In the genomic region with DNA sequence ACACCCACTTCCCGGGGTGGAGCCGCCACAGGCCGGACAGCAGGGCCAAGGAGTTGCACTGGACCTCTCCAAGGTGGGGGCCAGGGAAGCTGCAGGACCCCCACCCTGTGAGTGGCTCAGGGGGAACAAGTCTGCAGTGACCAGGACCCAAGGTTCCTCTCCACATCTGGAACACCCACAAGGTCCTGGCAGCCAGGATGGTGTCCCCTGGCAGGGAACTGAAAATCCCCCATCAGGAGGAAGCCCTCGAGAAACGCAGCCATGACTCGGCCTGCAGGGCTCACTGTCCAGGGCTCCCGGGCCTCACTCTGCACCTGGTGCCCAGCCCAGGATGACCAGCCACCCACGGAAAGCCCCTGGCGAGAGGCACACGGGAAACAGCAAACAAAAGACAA, we compare ENCODE assay signal across 25 cellular contexts. TPM values are rescaled to one million over a fixed set of nuclear protein-coding genes. Genes with fewer than 3 reads are reported as not detected.
A peak's percentile ranks its signal among the peaks of the same experiment; 100 is the strongest.
DNase-seq lines count a peak whose midpoint lies in the region; ATAC-seq and TF ChIP-seq lines count a peak whose summit lies in the region.
"Had no signal": no experiment of that assay in that cellular context is flagged by ENCODE, and none has a peak within 500 bp of the region (broad histone marks: within the 10 kb centered on the region; RNA-seq: fewer than 3 reads in every experiment).

No MANE protein-coding gene starts in this region.

- H3K27ac ChIP-seq in dorsolateral prefrontal cortex: peak overlapping the region; percentile 79 to 99 (median 97)
- peak overlapping the region; percentile 99 for H3K27ac ChIP-seq in substantia nigra (ENCODE audit: low read depth, low read length, poor library complexity, severe bottlenecking)
- H3K27ac ChIP-seq: ascending aorta, coronary artery, epithelial cell of prostate, left lung, right lobe of liver, transverse colon had no signal

- H3K27me3 Mint-ChIP-seq in activated naive CD8-positive, alpha-beta T cell treated with anti-CD3 and anti-CD28 coated beads for 36 hours: no peaks in the 10 kb centered on the region
- no peaks in the 10 kb centered on the region for H3K27me3 Mint-ChIP-seq in activated naive CD8-positive, alpha-beta T cell treated with anti-CD3 and anti-CD28 coated beads, Interleukin-2, amount 50 U/mL, for 24 hours
- H3K27me3 Mint-ChIP-seq in IgD-negative memory B cell: no peaks in the 10 kb centered on the region
- H3K27me3 Mint-ChIP-seq: CD8-positive, alpha-beta memory T cell had no signal

- H3K4me3 ChIP-seq in dorsolateral prefrontal cortex: no peak overlapping the region
- H3K4me3 ChIP-seq: ascending aorta, coronary artery, left lung, mucosa of descending colon, right lobe of liver, transverse colon had no signal

- H3K4me3 Mint-ChIP-seq in activated naive CD8-positive, alpha-beta T cell treated with anti-CD3 and anti-CD28 coated beads for 36 hours: no peak overlapping the region
- H3K4me3 Mint-ChIP-seq in activated naive CD8-positive, alpha-beta T cell treated with anti-CD3 and anti-CD28 coated beads, Interleukin-2, amount 50 U/mL, for 24 hours: no peak overlapping the region
- H3K4me3 Mint-ChIP-seq in IgD-negative memory B cell: no peak overlapping the region
- H3K4me3 Mint-ChIP-seq: CD8-positive, alpha-beta memory T cell had no signal

- no peak for ATAC-seq in activated naive CD8-positive, alpha-beta T cell treated with anti-CD3 and anti-CD28 coated beads, Interleukin-2, amount 50 U/mL, for 24 hours
- ATAC-seq in omental fat pad (ENCODE audit: low FRiP score): no peak
- ATAC-seq: activated CD4-positive, CD25-positive, alpha-beta regulatory T cell treated with anti-CD3 and anti-CD28 coated beads, Interleukin-2, amount 50 U/mL, for 24 hours; left lung; mucosa of descending colon had no signal

- H3K9me3 Mint-ChIP-seq in activated naive CD8-positive, alpha-beta T cell treated with anti-CD3 and anti-CD28 coated beads for 36 hours: no peaks in the 10 kb centered on the region
- no peaks in the 10 kb centered on the region for H3K9me3 Mint-ChIP-seq in activated naive CD8-positive, alpha-beta T cell treated with anti-CD3 and anti-CD28 coated beads, Interleukin-2, amount 50 U/mL, for 24 hours
- H3K9me3 Mint-ChIP-seq in IgD-negative memory B cell: no peaks in the 10 kb centered on the region
- H3K9me3 Mint-ChIP-seq: CD8-positive, alpha-beta memory T cell had no signal

- TF ChIP-seq CTCF in dorsolateral prefrontal cortex (IDR thresholded peaks at IDR 0.05 in 54 of 56, conservative IDR thresholded peaks at IDR 0.05 in 2 of 56; ENCODE audit: low read depth in 1 of 56, partially characterized antibody in 56 of 56): no peak
- TF ChIP-seq CTCF in omental fat pad (IDR thresholded peaks at IDR 0.05): no peak

- intact Hi-C loops in dorsolateral prefrontal cortex (cut with DNase I): no loop called here

- H3K27me3 ChIP-seq in dorsolateral prefrontal cortex: no peaks in the 10 kb centered on the region
- H3K27me3 ChIP-seq: ascending aorta, left lung, right lobe of liver, transverse colon had no signal

- DNase-seq in activated naive CD8-positive, alpha-beta T cell treated with anti-CD3 and anti-CD28 coated beads for 36 hours: no peak
- no peak for DNase-seq in activated naive CD8-positive, alpha-beta T cell treated with anti-CD3 and anti-CD28 coated beads, Interleukin-2, amount 50 U/mL, for 24 hours
- DNase-seq in dorsolateral prefrontal cortex (peak in 1 of 10 donors; percentile 47), substantia nigra (lab: John Stamatoyannopoulos, UW) (no peak), omental fat pad (ENCODE audit: low spot score) (no peak), RKO (ENCODE audit: low spot score) (no peak)
- no peak for DNase-seq in activated CD4-positive, CD25-positive, alpha-beta regulatory T cell treated with anti-CD3 and anti-CD28 coated beads, Interleukin-2, amount 50 U/mL, for 72 hours
- DNase-seq: activated gamma-delta T cell; CD8-positive, alpha-beta memory T cell; EL; KG1; NCI-H1105 treated with DMSO at 0.1 percent for 48 hours; NCI-H524 treated with DMSO at 0.1 percent for 48 hours; right lobe of liver; stimulated activated naive CD4-positive, alpha-beta T cell; transverse colon had no signal

- peaks cover 6% of the 10 kb centered on the region for H3K4me1 Mint-ChIP-seq in activated naive CD8-positive, alpha-beta T cell treated with anti-CD3 and anti-CD28 coated beads for 36 hours
- peaks cover 9% of the 10 kb centered on the region for H3K4me1 Mint-ChIP-seq in activated naive CD8-positive, alpha-beta T cell treated with anti-CD3 and anti-CD28 coated beads, Interleukin-2, amount 50 U/mL, for 24 hours
- peaks cover under 1 to 8% (median under 1%) of the 10 kb centered on the region in 3 donors for H3K4me1 Mint-ChIP-seq in IgD-negative memory B cell

- H3K36me3 Mint-ChIP-seq in activated naive CD8-positive, alpha-beta T cell treated with anti-CD3 and anti-CD28 coated beads for 36 hours: peaks cover 25% of the 10 kb centered on the region
- peaks cover 31% of the 10 kb centered on the region for H3K36me3 Mint-ChIP-seq in activated naive CD8-positive, alpha-beta T cell treated with anti-CD3 and anti-CD28 coated beads, Interleukin-2, amount 50 U/mL, for 24 hours (ENCODE audit: low read depth)
- peaks cover 17% of the 10 kb centered on the region for H3K36me3 Mint-ChIP-seq in IgD-negative memory B cell

- peak overlapping the region; percentile 16 for H3K27ac Mint-ChIP-seq in activated naive CD8-positive, alpha-beta T cell treated with anti-CD3 and anti-CD28 coated beads for 36 hours
- H3K27ac Mint-ChIP-seq in activated naive CD8-positive, alpha-beta T cell treated with anti-CD3 and anti-CD28 coated beads, Interleukin-2, amount 50 U/mL, for 24 hours: no peak overlapping the region
- peak overlapping the region in 2 of 3 donors; percentile 66 to 73 for H3K27ac Mint-ChIP-seq in IgD-negative memory B cell

RNA-seq across cellular contexts. Expression of a gene that starts 11.5 kb away (rescaled TPM):
- total RNA-seq in activated naive CD8-positive, alpha-beta T cell treated with anti-CD3 and anti-CD28 coated beads for 36 hours: 10 to 100 TPM; 94.7 to 97.2 TPM
- 202 TPM for polyA plus RNA-seq in IgD-negative memory B cell
- 100 to 1,000 TPM in 68 of 120 experiments, 10 to 100 TPM in 52; 67.4 to 242 (median 102) TPM for total RNA-seq in dorsolateral prefrontal cortex
- 100 to 1,000 TPM; 218 to 259 (median 230) TPM for total RNA-seq in omental fat pad

RNA-seq across cellular contexts. Expression of a gene that starts 39.8 kb away (rescaled TPM):
- total RNA-seq in activated naive CD8-positive, alpha-beta T cell treated with anti-CD3 and anti-CD28 coated beads for 36 hours: 10 to 100 TPM; 46.0 to 48.7 TPM
- polyA plus RNA-seq in IgD-negative memory B cell: 22.5 TPM
- total RNA-seq in dorsolateral prefrontal cortex: 100 to 1,000 TPM in 19 of 120 experiments, 10 to 100 TPM in 101; 50.7 to 122 (median 86.8) TPM
- total RNA-seq in omental fat pad: 10 to 100 TPM; 30.1 to 44.9 (median 35.0) TPM

RNA-seq across cellular contexts. Expression of a gene that starts 41.8 kb away (rescaled TPM):
- 1 to 10 TPM; 1.4 to 2.2 TPM for total RNA-seq in activated naive CD8-positive, alpha-beta T cell treated with anti-CD3 and anti-CD28 coated beads for 36 hours
- polyA plus RNA-seq in IgD-negative memory B cell: 2.6 TPM
- total RNA-seq in dorsolateral prefrontal cortex: 1 to 10 TPM; 1.5 to 6.7 (median 3.8) TPM
- total RNA-seq in omental fat pad: under 1 TPM in 3 of 4 donors, not detected in 1; 0.24 to 0.38 (median 0.32) TPM
- total RNA-seq: ascending aorta had no signal

RNA-seq across cellular contexts. Expression of a gene that starts 45.5 kb away (rescaled TPM):
- 10 to 100 TPM; 17.3 to 18.2 TPM for total RNA-seq in activated naive CD8-positive, alpha-beta T cell treated with anti-CD3 and anti-CD28 coated beads for 36 hours
- 10.9 TPM for polyA plus RNA-seq in IgD-negative memory B cell
- total RNA-seq in dorsolateral prefrontal cortex (10 to 100 TPM; 32.5 to 82.7 (median 53.2) TPM), omental fat pad (10 to 100 TPM; 33.0 to 45.2 (median 39.0) TPM)

RNA-seq across cellular contexts. Expression of a gene that starts 53.7 kb away (rescaled TPM):
- 10 to 100 TPM; 22.2 to 22.9 TPM for total RNA-seq in activated naive CD8-positive, alpha-beta T cell treated with anti-CD3 and anti-CD28 coated beads for 36 hours
- polyA plus RNA-seq in IgD-negative memory B cell: 4.9 TPM
- total RNA-seq in dorsolateral prefrontal cortex (under 1 TPM in 21 of 120 experiments, not detected in 99; 0.08 to 0.70 (median 0.20) TPM), omental fat pad (1 to 10 TPM in 3 of 4 donors, under 1 TPM in 1; 0.79 to 3.6 (median 3.1) TPM)
- total RNA-seq: frontal cortex, H4 had no signal
